ENCODE assay signal across 28 cellular contexts in the genomic region with DNA sequence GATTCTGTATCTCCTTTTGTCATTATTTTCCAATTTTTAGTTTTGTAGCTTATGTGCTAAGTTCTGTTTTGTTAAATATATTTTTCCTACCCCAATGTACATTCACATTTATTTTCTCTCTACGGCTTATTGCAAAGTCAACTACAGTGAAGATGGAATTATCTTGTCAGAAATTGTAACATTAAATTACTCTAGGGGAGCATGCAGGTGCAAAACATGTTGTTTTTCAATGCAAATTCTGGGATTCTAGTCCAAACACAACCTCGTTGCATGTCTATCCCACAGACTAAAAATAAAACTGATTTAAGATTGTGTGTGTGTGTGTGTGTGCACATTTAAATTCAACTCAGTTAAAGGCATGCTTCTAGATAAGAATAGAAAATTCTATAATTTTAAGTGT.
"Had no signal": no experiment of that assay in that cellular context is flagged by ENCODE, and none has a peak within 500 bp of the region (broad histone marks: within the 10 kb centered on the region; RNA-seq: fewer than 3 reads in every experiment).

No MANE protein-coding gene starts in this region.

- H2AFZ ChIP-seq: hepatocyte had no signal

- H3K79me2 ChIP-seq: hepatocyte had no signal

- H3K4me1 ChIP-seq: adrenal gland, body of pancreas, colonic mucosa, esophagus squamous epithelium, gastroesophageal sphincter, heart right ventricle had no signal

- H3K36me3 ChIP-seq: adrenal gland, colonic mucosa, esophagus squamous epithelium, gastroesophageal sphincter, heart right ventricle had no signal

- H3K4me3 ChIP-seq: adrenal gland, body of pancreas, colonic mucosa, esophagus squamous epithelium, gastroesophageal sphincter, heart right ventricle, hepatocyte had no signal

- H3K27me3 ChIP-seq: adrenal gland, body of pancreas, colonic mucosa, esophagus squamous epithelium, gastroesophageal sphincter, hepatocyte had no signal

- H3K27ac ChIP-seq: adrenal gland, body of pancreas, colonic mucosa, epithelial cell of prostate, esophagus squamous epithelium, gastroesophageal sphincter, heart right ventricle, hepatocyte had no signal

- H3K9me3 ChIP-seq: adrenal gland, body of pancreas, colonic mucosa, esophagus squamous epithelium, gastroesophageal sphincter, heart right ventricle had no signal

- H3K4me2 ChIP-seq: hepatocyte had no signal

- DNase-seq: activated CD4-positive, alpha-beta memory T cell treated with anti-CD3 and anti-CD28 coated beads for 36 hours; activated CD4-positive, alpha-beta T cell treated with anti-CD3 and anti-CD28 coated beads for 36 hours; activated CD4-positive, alpha-beta T cell treated with anti-CD3 and anti-CD28 coated beads, Interleukin-2, amount 10 ng/mL, durations not matched to agents 24 days and 14 days; activated CD4-positive, CD25-positive, alpha-beta regulatory T cell; activated CD4-positive, CD25-positive, alpha-beta regulatory T cell treated with anti-CD3 and anti-CD28 coated beads, Interleukin-2, amount 50 U/mL, for 72 hours; activated CD8-positive, alpha-beta memory T cell treated with anti-CD3 and anti-CD28 coated beads, Interleukin-2, amount 10 ng/mL, durations not matched to agents 7 days and 5 days; activated CD8-positive, alpha-beta memory T cell treated with anti-CD3 and anti-CD28 coated beads, Interleukin-2, amount 50 U/mL, for 4 hours; activated CD8-positive, alpha-beta T cell treated with anti-CD3 and anti-CD28 coated beads, Interleukin-2, amount 10 ng/mL, durations not matched to agents 7 days and 5 days; activated effector memory CD4-positive, alpha-beta T cell treated with anti-CD3 and anti-CD28 coated beads, Interleukin-2, amount 50 U/mL, for 16 hours; activated naive CD4-positive, alpha-beta T cell treated with anti-CD3 and anti-CD28 coated beads for 36 hours; activated naive CD8-positive, alpha-beta T cell treated with anti-CD3 and anti-CD28 coated beads for 36 hours; activated naive CD8-positive, alpha-beta T cell treated with anti-CD3 and anti-CD28 coated beads, Interleukin-2, amount 50 U/mL, for 24 hours; activated T-cell treated with anti-CD3 and anti-CD28 coated beads, Interleukin-2, amount 50 U/mL, for 1 hour; activated T-cell treated with anti-CD3 and anti-CD28 coated beads, Interleukin-2, amount 50 U/mL, for 48 hours; adrenal gland; amygdala; aorta; body of pancreas; cerebellar nuclear complex; colonic mucosa; effector CD8-positive, alpha-beta T cell; esophagus squamous epithelium; foreskin melanocyte; heart right ventricle; T1000 had no signal

- ATAC-seq: activated CD4-positive, alpha-beta T cell treated with anti-CD3 and anti-CD28 coated beads for 36 hours; activated CD8-positive, alpha-beta memory T cell treated with anti-CD3 and anti-CD28 coated beads, Interleukin-2, amount 10 ng/mL, durations not matched to agents 7 days and 5 days; activated CD8-positive, alpha-beta T cell treated with anti-CD3 and anti-CD28 coated beads, Interleukin-2, amount 10 ng/mL, durations not matched to agents 7 days and 5 days; activated naive CD8-positive, alpha-beta T cell treated with anti-CD3 and anti-CD28 coated beads, Interleukin-2, amount 50 U/mL, for 24 hours; body of pancreas; gastroesophageal sphincter; heart right ventricle had no signal
